Comparison of ENCODE assay signal across 14 cellular contexts in genomic region chr17:32916134-32916533, GRCh38. TPM values are rescaled to one million over a fixed set of nuclear protein-coding genes. Genes with fewer than 3 reads are reported as not detected.
DNase-seq lines count a peak whose midpoint lies in the region; TF ChIP-seq lines count a peak whose summit lies in the region.
"Had no signal": no experiment of that assay in that cellular context is flagged by ENCODE, and none has a peak within 500 bp of the region (broad histone marks: within the 10 kb centered on the region; RNA-seq: fewer than 3 reads in every experiment).

No MANE protein-coding gene starts in this region.

- no peaks in the 10 kb centered on the region for H3K79me2 ChIP-seq in KMS-11 (ENCODE audit: insufficient read depth, low read depth)
- no peaks in the 10 kb centered on the region for H3K79me2 ChIP-seq in PC-9 (ENCODE audit: low read depth)

- no peaks in the 10 kb centered on the region for H3K27me3 Mint-ChIP-seq in activated CD4-positive, alpha-beta memory T cell treated with anti-CD3 and anti-CD28 coated beads, Interleukin-2, amount 10 ng/mL, durations not matched to agents 7 days and 5 days
- H3K27me3 Mint-ChIP-seq in activated CD4-positive, alpha-beta memory T cell treated with anti-CD3 and anti-CD28 coated beads for 36 hours, result peaks cover 4% of the 10 kb centered on the region
- H3K27me3 Mint-ChIP-seq in T-helper 2 cell treated with Interferon-gamma antibody and Interleukin-4, amounts not matched to agents 5 μg/mL and 100 μg/mL, for 36 hours (ENCODE audit: low read depth), result no peaks in the 10 kb centered on the region
- H3K27me3 Mint-ChIP-seq in CD14-positive monocyte (ENCODE audit: low read depth in 3 of 3), result peaks cover 5 to 8% (median 7%) of the 10 kb centered on the region in 3 donors

- no peak overlapping the region for H3K4me3 Mint-ChIP-seq in activated CD4-positive, alpha-beta memory T cell treated with anti-CD3 and anti-CD28 coated beads, Interleukin-2, amount 10 ng/mL, durations not matched to agents 7 days and 5 days
- no peak overlapping the region for H3K4me3 Mint-ChIP-seq in activated CD4-positive, alpha-beta memory T cell treated with anti-CD3 and anti-CD28 coated beads for 36 hours
- H3K4me3 Mint-ChIP-seq in T-helper 2 cell treated with Interferon-gamma antibody and Interleukin-4, amounts not matched to agents 5 μg/mL and 100 μg/mL, for 36 hours, result peak overlapping the region; percentile 58
- H3K4me3 Mint-ChIP-seq in CD14-positive monocyte, result no peak overlapping the region
- H3K4me3 Mint-ChIP-seq: CD8-positive, alpha-beta memory T cell had no signal

- no peaks in the 10 kb centered on the region for H3K9me2 ChIP-seq in PC-9 (ENCODE audit: insufficient read depth)

- no peaks in the 10 kb centered on the region for H3K36me3 ChIP-seq in KMS-11 (ENCODE audit: insufficient read depth)
- H3K36me3 ChIP-seq in PC-9 (ENCODE audit: low read depth), result no peaks in the 10 kb centered on the region
- H3K36me3 ChIP-seq: HAP-1 had no signal

- H3K9me3 Mint-ChIP-seq in activated CD4-positive, alpha-beta memory T cell treated with anti-CD3 and anti-CD28 coated beads, Interleukin-2, amount 10 ng/mL, durations not matched to agents 7 days and 5 days, result no peaks in the 10 kb centered on the region
- H3K9me3 Mint-ChIP-seq in activated CD4-positive, alpha-beta memory T cell treated with anti-CD3 and anti-CD28 coated beads for 36 hours, result no peaks in the 10 kb centered on the region
- peaks cover 4% of the 10 kb centered on the region for H3K9me3 Mint-ChIP-seq in T-helper 2 cell treated with Interferon-gamma antibody and Interleukin-4, amounts not matched to agents 5 μg/mL and 100 μg/mL, for 36 hours
- no peaks in the 10 kb centered on the region for H3K9me3 Mint-ChIP-seq in CD14-positive monocyte

- H3K4me1 Mint-ChIP-seq in activated CD4-positive, alpha-beta memory T cell treated with anti-CD3 and anti-CD28 coated beads, Interleukin-2, amount 10 ng/mL, durations not matched to agents 7 days and 5 days, result peaks cover 51% of the 10 kb centered on the region
- peaks cover 41% of the 10 kb centered on the region for H3K4me1 Mint-ChIP-seq in activated CD4-positive, alpha-beta memory T cell treated with anti-CD3 and anti-CD28 coated beads for 36 hours (ENCODE audit: low read depth)
- peaks cover 47% of the 10 kb centered on the region for H3K4me1 Mint-ChIP-seq in T-helper 2 cell treated with Interferon-gamma antibody and Interleukin-4, amounts not matched to agents 5 μg/mL and 100 μg/mL, for 36 hours (ENCODE audit: low read depth)
- no peaks in the 10 kb centered on the region for H3K4me1 Mint-ChIP-seq in CD14-positive monocyte

- no peaks in the 10 kb centered on the region; the same call in 1 of the 2 replicates for H3K9me3 ChIP-seq in PC-9 (ENCODE audit: insufficient read depth, low read depth)
- H3K9me3 ChIP-seq: A549, Caco-2, HAP-1 had no signal

- no peak for DNase-seq in activated CD4-positive, alpha-beta memory T cell treated with anti-CD3 and anti-CD28 coated beads, Interleukin-2, amount 10 ng/mL, durations not matched to agents 7 days and 5 days
- no peak for DNase-seq in activated CD4-positive, alpha-beta memory T cell treated with anti-CD3 and anti-CD28 coated beads for 36 hours
- DNase-seq in T-helper 2 cell treated with Interferon-gamma antibody and Interleukin-4, amounts not matched to agents 5 μg/mL and 100 μg/mL, for 36 hours (ENCODE audit: low spot score), result no peak
- DNase-seq in islet precursor cell, result peak; percentile 34
- DNase-seq in CD14-positive monocyte (ENCODE audit: low spot score), result no peak
- no peak for DNase-seq in PC-9
- DNase-seq: Caco-2; CD8-positive, alpha-beta memory T cell; DND-41; GDM1; GOT3 had no signal

- no peak overlapping the region for H3K9ac ChIP-seq in KMS-11

- H3K27me3 ChIP-seq in KMS-11 (ENCODE audit: insufficient read depth, low read depth) (no peaks in the 10 kb centered on the region), PC-9 (ENCODE audit: insufficient read depth, low read depth) (peaks cover 8% of the 10 kb centered on the region; the same call in 1 of the 2 replicates)

- H4K20me1 ChIP-seq in KMS-11 (ENCODE audit: insufficient read depth) (no peaks in the 10 kb centered on the region), PC-9 (ENCODE audit: insufficient read depth) (no peaks in the 10 kb centered on the region)

- no TSS peak for BruUV-seq in PC-9 (replicated peaks; lab: Mats Ljungman, UMichigan)

- intact Hi-C loops in activated CD4-positive, alpha-beta memory T cell treated with anti-CD3 and anti-CD28 coated beads for 36 hours (cut with micrococcal nuclease), result loop anchor here (10.0 kb wide), 2 partner anchors 261 to 391 kb away; no protein-coding TSS in a partner anchor
- intact Hi-C loops in CD14-positive monocyte (cut with micrococcal nuclease), result no loop called here
- intact Hi-C loops in PC-9 (cut with micrococcal nuclease; ENCODE audit: unreplicated experiment), result no loop called here

- no peaks in the 10 kb centered on the region for H3F3A ChIP-seq in PC-9 (ENCODE audit: insufficient read depth, low read depth)

- CTCF ChIA-PET in activated CD4-positive, alpha-beta memory T cell treated with anti-CD3 and anti-CD28 coated beads, Interleukin-2, amount 10 ng/mL, durations not matched to agents 7 days and 5 days (lab: Charles Lee), result interaction anchor here (1.1 to 3.2 kb wide), 4 partner anchors 20 to 143 kb away, joined by 3 to 28 read pairs (median 18); partner anchors contain the start of gene MYO1D
- CTCF ChIA-PET in activated CD4-positive, alpha-beta memory T cell treated with anti-CD3 and anti-CD28 coated beads for 36 hours (lab: Charles Lee), result interaction anchor here (0.9 to 3.8 kb wide), 6 partner anchors 11 to 429 kb away, joined by 4 to 43 read pairs (median 7); partner anchors contain the start of genes MYO1D and TMEM98
- CTCF ChIA-PET in PC-9 (lab: Charles Lee), result interaction anchor here (0.6 kb wide), 1 partner anchor 9 kb away, joined by 3 read pairs; no protein-coding TSS in a partner anchor

- POLR2A ChIA-PET in activated CD4-positive, alpha-beta memory T cell treated with anti-CD3 and anti-CD28 coated beads, Interleukin-2, amount 10 ng/mL, durations not matched to agents 7 days and 5 days (lab: Charles Lee), result interaction anchor here (1.5 to 3.4 kb wide), 3 partner anchors 12 to 39 kb away, joined by 4 to 14 read pairs (median 6); partner anchors contain the start of genes MYO1D and TMEM98
- POLR2A ChIA-PET in activated CD4-positive, alpha-beta memory T cell treated with anti-CD3 and anti-CD28 coated beads for 36 hours (lab: Charles Lee), result interaction anchor here (0.5 to 1.1 kb wide), 2 partner anchors 38 to 221 kb away, joined by 3 to 4 read pairs; no protein-coding TSS in a partner anchor
- POLR2A ChIA-PET in PC-9 (lab: Charles Lee; ENCODE audit: unreplicated experiment), result interaction anchor here (0.6 kb wide), 1 partner anchor 19 kb away, joined by 4 read pairs; no protein-coding TSS in a partner anchor

- H3K27ac Mint-ChIP-seq in activated CD4-positive, alpha-beta memory T cell treated with anti-CD3 and anti-CD28 coated beads, Interleukin-2, amount 10 ng/mL, durations not matched to agents 7 days and 5 days, result peak overlapping the region; percentile 71
- H3K27ac Mint-ChIP-seq in activated CD4-positive, alpha-beta memory T cell treated with anti-CD3 and anti-CD28 coated beads for 36 hours, result no peak overlapping the region
- H3K27ac Mint-ChIP-seq in T-helper 2 cell treated with Interferon-gamma antibody and Interleukin-4, amounts not matched to agents 5 μg/mL and 100 μg/mL, for 36 hours, result peak overlapping the region; percentile 82
- H3K27ac Mint-ChIP-seq in CD14-positive monocyte, result no peak overlapping the region

- H3K4me2 ChIP-seq in KMS-11 (peak overlapping the region; percentile 4; the same call in 1 of the 2 replicates), PC-9 (no peak overlapping the region)
- H3K4me2 ChIP-seq: A549 had no signal

- TF ChIP-seq CTCF in KMS-11 (conservative IDR thresholded peaks at IDR 0.05; ENCODE audit: low read depth, low read length) (no peak), CD14-positive monocyte (IDR thresholded peaks at IDR 0.05) (no peak), PC-9 (conservative IDR thresholded peaks at IDR 0.05) (no peak)

- H3K27ac ChIP-seq in KMS-11 (no peak overlapping the region), PC-9 (no peak overlapping the region)
- H3K27ac ChIP-seq: A549 had no signal

- peaks cover 26% of the 10 kb centered on the region for H3K4me1 ChIP-seq in KMS-11 (ENCODE audit: low read depth, poor library complexity, severe bottlenecking)
- no peaks in the 10 kb centered on the region for H3K4me1 ChIP-seq in PC-9 (replicated peaks; ENCODE audit: insufficient read depth)

- H2AFZ ChIP-seq in KMS-11 (ENCODE audit: low read depth) (peak overlapping the region; percentile 25; the same call in 1 of the 2 replicates), PC-9 (no peak overlapping the region)

- H3K36me3 Mint-ChIP-seq in activated CD4-positive, alpha-beta memory T cell treated with anti-CD3 and anti-CD28 coated beads, Interleukin-2, amount 10 ng/mL, durations not matched to agents 7 days and 5 days (ENCODE audit: low read depth), result no peaks in the 10 kb centered on the region
- no peaks in the 10 kb centered on the region for H3K36me3 Mint-ChIP-seq in activated CD4-positive, alpha-beta memory T cell treated with anti-CD3 and anti-CD28 coated beads for 36 hours
- H3K36me3 Mint-ChIP-seq in T-helper 2 cell treated with Interferon-gamma antibody and Interleukin-4, amounts not matched to agents 5 μg/mL and 100 μg/mL, for 36 hours (ENCODE audit: low read depth), result no peaks in the 10 kb centered on the region
- H3K36me3 Mint-ChIP-seq in CD14-positive monocyte, result no peaks in the 10 kb centered on the region
- H3K36me3 Mint-ChIP-seq: CD8-positive, alpha-beta memory T cell had no signal

- H3K4me3 ChIP-seq in KMS-11 (IDR thresholded peaks at IDR 0.05; ENCODE audit: insufficient read depth, low read depth, low read length) (no peak overlapping the region), PC-9 (no peak overlapping the region)
- H3K4me3 ChIP-seq: A549, HAP-1 had no signal

RNA-seq across cellular contexts. Expression of gene TMEM98, which starts 11.8 kb away (rescaled TPM):
- total RNA-seq in activated CD4-positive, alpha-beta memory T cell treated with anti-CD3 and anti-CD28 coated beads, Interleukin-2, amount 10 ng/mL, durations not matched to agents 7 days and 5 days, result 1 to 10 TPM; 2.7 to 4.4 TPM
- total RNA-seq in activated CD4-positive, alpha-beta memory T cell treated with anti-CD3 and anti-CD28 coated beads for 36 hours, result 1 to 10 TPM; 1.1 to 2.2 TPM
- not detected for polyA plus RNA-seq in CD14-positive monocyte
- total RNA-seq in PC-9 (2021), result not detected in 2 replicates
- polyA plus RNA-seq: CD8-positive, alpha-beta memory T cell had no signal

RNA-seq across cellular contexts. Expression of gene MYO1D, which starts 39.2 kb away (rescaled TPM):
- 10 to 100 TPM in 1 of 2 experiments, 1 to 10 TPM in 1; 8.3 to 11.1 TPM for total RNA-seq in activated CD4-positive, alpha-beta memory T cell treated with anti-CD3 and anti-CD28 coated beads, Interleukin-2, amount 10 ng/mL, durations not matched to agents 7 days and 5 days
- 10 to 100 TPM; 13.5 to 18.9 TPM for total RNA-seq in activated CD4-positive, alpha-beta memory T cell treated with anti-CD3 and anti-CD28 coated beads for 36 hours
- polyA plus RNA-seq in CD14-positive monocyte, result under 1 TPM; 0.22 to 0.26 TPM
- total RNA-seq in PC-9 (2021), result 39.2 and 40.8 TPM in 2 replicates

Comparison
In these comparisons a context has a peak if more than half of its experiments do, and no peak if none do; other contexts are left out.
1. H3K27ac Mint-ChIP-seq: peak in activated CD4-positive, alpha-beta memory T cell treated with anti-CD3 and anti-CD28 coated beads, Interleukin-2, amount 10 ng/mL, durations not matched to agents 7 days and 5 days (single experiment) and T-helper 2 cell treated with Interferon-gamma antibody and Interleukin-4, amounts not matched to agents 5 μg/mL and 100 μg/mL, for 36 hours (single experiment); none in activated CD4-positive, alpha-beta memory T cell treated with anti-CD3 and anti-CD28 coated beads for 36 hours (single experiment) and CD14-positive monocyte (0 of 7).